In the genomic region with DNA sequence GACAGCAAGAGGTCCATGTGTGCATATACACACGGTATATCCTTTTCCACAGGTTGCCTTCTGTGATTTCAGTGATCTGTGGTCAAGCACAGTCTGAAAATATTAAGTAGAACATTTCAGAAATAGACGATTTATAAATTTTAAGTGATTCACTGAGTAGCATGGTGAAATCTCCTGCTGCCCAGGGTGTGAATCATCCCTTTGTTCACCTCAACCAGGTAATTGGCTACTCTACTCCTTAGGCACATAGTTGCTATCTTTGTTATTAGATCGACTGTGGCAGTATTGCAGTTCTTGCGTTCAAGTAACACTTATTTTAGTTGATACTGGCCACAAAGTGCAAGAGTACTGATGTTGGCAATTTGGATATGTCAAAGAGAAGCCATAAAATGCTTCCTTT, we compare ENCODE assay signal across 23 cellular contexts.
"Had no signal": no experiment of that assay in that cellular context is flagged by ENCODE, and none has a peak within 500 bp of the region (broad histone marks: within the 10 kb centered on the region; RNA-seq: fewer than 3 reads in every experiment).

No MANE protein-coding gene starts in this region.

- H3K4me3 ChIP-seq: coronary artery, dorsolateral prefrontal cortex, esophagus squamous epithelium, gastrocnemius medialis, heart right ventricle, left lung, lower lobe of right lung had no signal

- H3K9me3 ChIP-seq: esophagus squamous epithelium, gastrocnemius medialis, heart right ventricle, left lung, lower lobe of right lung had no signal

- ATAC-seq: esophagus mucosa; gastrocnemius medialis; heart right ventricle; left cardiac atrium; left lung; left ventricle myocardium superior; lower lobe of right lung; naive thymus-derived CD4-positive, alpha-beta T cell had no signal

- H3K27ac Mint-ChIP-seq: mesothelial cell of epicardium; naive thymus-derived CD4-positive, alpha-beta T cell had no signal

- H3K27me3 Mint-ChIP-seq: naive thymus-derived CD4-positive, alpha-beta T cell had no signal

- H3K27me3 ChIP-seq: esophagus squamous epithelium, gastrocnemius medialis, heart right ventricle, left lung had no signal

- H3K4me1 ChIP-seq: esophagus squamous epithelium, gastrocnemius medialis, heart right ventricle, left lung, lower lobe of right lung had no signal

- H3K36me3 Mint-ChIP-seq: mesothelial cell of epicardium; naive thymus-derived CD4-positive, alpha-beta T cell had no signal

- H3K27ac ChIP-seq: coronary artery, dorsolateral prefrontal cortex, epithelial cell of prostate, esophagus squamous epithelium, gastrocnemius medialis, heart right ventricle, left lung, lower lobe of right lung had no signal

- H3K4me1 Mint-ChIP-seq: naive thymus-derived CD4-positive, alpha-beta T cell had no signal

- H3K36me3 ChIP-seq: esophagus squamous epithelium, gastrocnemius medialis, heart right ventricle, left lung, lower lobe of right lung had no signal

- DNase-seq: dermis blood vessel endothelial cell; dorsolateral prefrontal cortex; effector CD4-positive, alpha-beta T cell; effector memory CD4-positive, alpha-beta T cell; erythroblast; esophagus squamous epithelium; foreskin fibroblast; foreskin melanocyte; gastrocnemius medialis; glutamatergic neuron; head of caudate nucleus; heart right ventricle; hippocampal formation; left cardiac atrium; left lung; left ventricle myocardium superior; lower lobe of right lung; mesenchymal stem cell; naive thymus-derived CD4-positive, alpha-beta T cell had no signal

- H3K4me3 Mint-ChIP-seq: mesothelial cell of epicardium; naive thymus-derived CD4-positive, alpha-beta T cell had no signal
